13 cellular contexts compared by ENCODE assay signal in genomic region chr5:149130121-149130931, GRCh38. TPM values are rescaled to one million over a fixed set of nuclear protein-coding genes. Genes with fewer than 3 reads are reported as not detected.
DNase-seq lines count a peak whose midpoint lies in the region; ATAC-seq, FAIRE-seq and TF ChIP-seq lines count a peak whose summit lies in the region.
"Had no signal": no experiment of that assay in that cellular context is flagged by ENCODE, and none has a peak within 500 bp of the region (broad histone marks: within the 10 kb centered on the region; RNA-seq: fewer than 3 reads in every experiment).

No MANE protein-coding gene starts in this region.

- WGBS in liver = 38% methylated on average over 8 of the region's 8 CpGs

- H3K9ac ChIP-seq in liver (ENCODE audit: low read depth in 1 of 2, low read length in 2 of 2) = peak overlapping the region in 1 of 2 donors; percentile 53

- H3K27ac ChIP-seq in AG04450 (ENCODE audit: low read depth, low read length) (no peak overlapping the region), dorsolateral prefrontal cortex (no peak overlapping the region), liver (ENCODE audit: low read depth in 1 of 2, low read length in 2 of 2) (no peak overlapping the region)

- TF ChIP-seq CTCF in AG04450 (IDR thresholded peaks at IDR 0.05; ENCODE audit: low read depth, low read length) (peak; percentile 56), dorsolateral prefrontal cortex (IDR thresholded peaks at IDR 0.05 in 54 of 56, conservative IDR thresholded peaks at IDR 0.05 in 2 of 56; ENCODE audit: low read depth in 1 of 56, partially characterized antibody in 56 of 56) (peak in 45 of 56 donors; percentile 8 to 60 (median 32)), liver (IDR thresholded peaks at IDR 0.05; ENCODE audit: low read depth, low read length, missing input control) (peak; percentile 51)

- no peaks in the 10 kb centered on the region for H3K9me3 Mint-ChIP-seq in immature natural killer cell

- no peak for FAIRE-seq in HTR-8/SVneo (lab: Jason Lieb, UNC)
- FAIRE-seq: colon had no signal

- TF ChIP-seq RAD21 in Ishikawa (IDR thresholded peaks at IDR 0.05; ENCODE audit: low read depth) (peak; percentile 45), liver (IDR thresholded peaks at IDR 0.05) (peak; percentile 90 to 93)

- no peaks in the 10 kb centered on the region for H3K4me1 Mint-ChIP-seq in immature natural killer cell

- H3K27me3 Mint-ChIP-seq in immature natural killer cell (ENCODE audit: low read depth in 3 of 3) = peaks cover 0 to 11% (median 4%) of the 10 kb centered on the region in 3 donors

- H3K36me3 ChIP-seq in liver (ENCODE audit: control insufficient read depth in 4 of 4, insufficient read depth in 3 of 4, low read depth in 1 of 4, low read length in 3 of 4) = no peaks in the 10 kb centered on the region
- H3K36me3 ChIP-seq: prostate gland had no signal

- DNase-seq in AG04450 (ENCODE audit: low read depth, low spot score) (no peak), dorsolateral prefrontal cortex (no peak), iPS-NIHi7 (ENCODE audit: extremely low spot score) (no peak), immature natural killer cell (no peak), HTR-8/SVneo (ENCODE audit: insufficient read length, low spot score) (no peak)
- no peak for DNase-seq in stimulated activated naive CD8-positive, alpha-beta T cell treated with anti-CD3 and anti-CD28 coated beads, Interleukin-15, Interleukin-2, amounts not matched to agents 100 U/mL and 50 U/mL, for 24 hours
- DNase-seq: H7, NCI-H345 had no signal

- no peaks in the 10 kb centered on the region for H3K27me3 ChIP-seq in AG04450 (ENCODE audit: control insufficient read depth, insufficient read depth, low read length)
- no peaks in the 10 kb centered on the region for H3K27me3 ChIP-seq in dorsolateral prefrontal cortex
- no peaks in the 10 kb centered on the region for H3K27me3 ChIP-seq in liver (ENCODE audit: control insufficient read depth in 4 of 4, insufficient read depth in 4 of 4, low read length in 3 of 4)

- H3K27ac Mint-ChIP-seq in immature natural killer cell = no peak overlapping the region

- H3K4me3 ChIP-seq in AG04450 (ENCODE audit: low read depth, low read length) (no peak overlapping the region), dorsolateral prefrontal cortex (no peak overlapping the region), liver (ENCODE audit: low read depth in 1 of 3, low read length in 3 of 3) (no peak overlapping the region)
- H3K4me3 ChIP-seq: prostate gland had no signal

- H3K4me1 ChIP-seq in liver (ENCODE audit: control insufficient read depth in 4 of 4, insufficient read depth in 4 of 4, low read length in 3 of 4) = peaks cover 2 to 29% (median 5%) of the 10 kb centered on the region in 4 donors

- POLR2A ChIA-PET in AG04450 (lab: Yijun Ruan, JAX) = no interaction called here

- H3K36me3 Mint-ChIP-seq in immature natural killer cell = no peaks in the 10 kb centered on the region

- no peak overlapping the region for H3K4me3 Mint-ChIP-seq in immature natural killer cell

- no peaks in the 10 kb centered on the region for H3K9me3 ChIP-seq in AG04450 (ENCODE audit: control insufficient read depth, insufficient read depth, low read length)
- H3K9me3 ChIP-seq in liver (ENCODE audit: control insufficient read depth in 4 of 4, low read length in 3 of 4) = no peaks in the 10 kb centered on the region
- H3K9me3 ChIP-seq: prostate gland had no signal

- intact Hi-C loops in dorsolateral prefrontal cortex (cut with DNase I) = loop anchor here in 1 of 2 donors (10.0 kb wide), 1 partner anchor 234 kb away; no protein-coding TSS in a partner anchor

- CTCF ChIA-PET in AG04450 (lab: Charles Lee) = interaction anchor here (0.6 to 3.6 kb wide), 31 partner anchors 10 to 433 kb away, joined by 3 to 55 read pairs (median 4); partner anchors contain the start of gene ABLIM3

- TF ChIP-seq EP300 in Ishikawa (IDR thresholded peaks at IDR 0.05; ENCODE audit: borderline replicate concordance) = no peak

- ATAC-seq in stimulated activated naive CD8-positive, alpha-beta T cell treated with anti-CD3 and anti-CD28 coated beads, Interleukin-15, Interleukin-2, amounts not matched to agents 100 U/mL and 50 U/mL, for 24 hours = no peak

TF ChIP-seq in Ishikawa, 13 proteins besides CTCF, POLR2A, EP300 and RAD21:
- no peak for TF ChIP-seq CEBPB (IDR thresholded peaks at IDR 0.05)
- TF ChIP-seq FOXM1 (IDR thresholded peaks at IDR 0.05; ENCODE audit: borderline replicate concordance, low read depth) = no peak
- TF ChIP-seq, protein P1, sequence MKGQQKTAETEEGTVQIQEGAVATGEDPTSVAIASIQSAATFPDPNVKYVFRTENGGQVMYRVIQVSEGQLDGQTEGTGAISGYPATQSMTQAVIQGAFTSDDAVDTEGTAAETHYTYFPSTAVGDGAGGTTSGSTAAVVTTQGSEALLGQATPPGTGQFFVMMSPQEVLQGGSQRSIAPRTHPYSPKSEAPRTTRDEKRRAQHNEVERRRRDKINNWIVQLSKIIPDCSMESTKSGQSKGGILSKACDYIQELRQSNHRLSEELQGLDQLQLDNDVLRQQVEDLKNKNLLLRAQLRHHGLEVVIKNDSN (IDR thresholded peaks at IDR 0.05) = no peak
- no peak for TF ChIP-seq EGR1 (IDR thresholded peaks at IDR 0.05)
- no peak for TF ChIP-seq NFIC (IDR thresholded peaks at IDR 0.05)
- TF ChIP-seq TEAD4 (IDR thresholded peaks at IDR 0.05) = no peak
TF ChIP-seq in Ishikawa: peak in this region for 0.

TF ChIP-seq in liver, 16 proteins besides CTCF, POLR2A, EP300 and RAD21:
- TF ChIP-seq REST (IDR thresholded peaks at IDR 0.05) (no peak), HNF4A (conservative IDR thresholded peaks at IDR 0.05) (peak in 1 of 2 donors; percentile 11), ZBTB33 (IDR thresholded peaks at IDR 0.05) (no peak), YY1 (IDR thresholded peaks at IDR 0.05) (no peak), TAF1 (conservative IDR thresholded peaks at IDR 0.05) (no peak), EGR1 (IDR thresholded peaks at IDR 0.05; ENCODE audit: low read depth in 2 of 2) (no peak), HNF4G (IDR thresholded peaks at IDR 0.05) (no peak), RXRA (IDR thresholded peaks at IDR 0.05) (peak; percentile 5 to 45), FOXA2 (IDR thresholded peaks at IDR 0.05) (no peak), SP1 (IDR thresholded peaks at IDR 0.05) (no peak), FOXA1 (IDR thresholded peaks at IDR 0.05) (no peak), NR2F2 (IDR thresholded peaks at IDR 0.05) (no peak), JUND (IDR thresholded peaks at IDR 0.05) (no peak), GABPA (IDR thresholded peaks at IDR 0.05 in 1 of 2, conservative IDR thresholded peaks at IDR 0.05 in 1 of 2) (no peak)
- TF ChIP-seq, protein P2, sequence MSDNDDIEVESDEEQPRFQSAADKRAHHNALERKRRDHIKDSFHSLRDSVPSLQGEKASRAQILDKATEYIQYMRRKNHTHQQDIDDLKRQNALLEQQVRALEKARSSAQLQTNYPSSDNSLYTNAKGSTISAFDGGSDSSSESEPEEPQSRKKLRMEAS (IDR thresholded peaks at IDR 0.05) = no peak
- TF ChIP-seq, protein P3, sequence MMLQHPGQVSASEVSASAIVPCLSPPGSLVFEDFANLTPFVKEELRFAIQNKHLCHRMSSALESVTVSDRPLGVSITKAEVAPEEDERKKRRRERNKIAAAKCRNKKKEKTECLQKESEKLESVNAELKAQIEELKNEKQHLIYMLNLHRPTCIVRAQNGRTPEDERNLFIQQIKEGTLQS (IDR thresholded peaks at IDR 0.05) = no peak

RNA-seq across cellular contexts. Expression of gene ABLIM3, which starts 11.0 kb away (rescaled TPM):
- polyA plus RNA-seq in AG04450 (2011; rRNA removed) = 52.6 and 60.6 TPM in 2 replicates
- 90.4 and 128 TPM in 2 replicates for polyA minus RNA-seq in AG04450 (2011; rRNA and poly(A)+ RNA removed)
- 10 to 100 TPM; 26.3 to 60.7 (median 40.9) TPM for total RNA-seq in dorsolateral prefrontal cortex
- total RNA-seq in liver = 100 to 1,000 TPM in 1 of 2 donors, 1 to 10 TPM in 1; 6.8 to 131 TPM
- 10 to 100 TPM; 23.2 to 63.0 TPM for polyA plus RNA-seq in liver
- under 1 TPM in 2 of 3 donors, not detected in 1; 0.21 to 0.30 TPM for polyA plus RNA-seq in immature natural killer cell
- total RNA-seq: T-helper 2 cell treated with Interferon-gamma antibody and Interleukin-4, amounts not matched to agents 100 ng/mL and 5 ng/mL, for 36 hours had no signal

Comparison
In these comparisons a context has a peak if more than half of its experiments do, and no peak if none do; other contexts are left out.
1. RNA of gene ABLIM3, which starts 11.0 kb away (polyA plus RNA-seq): 23.2 to 63.0 TPM in liver and 52.6 to 60.6 TPM in AG04450; 0.21 to 0.30 TPM in immature natural killer cell; every median in the first group is over 10 times any median in the second.
2. Peak in every context shown above with its lines, with median percentiles within 50 percentile points of each other: CTCF ChIP-seq.